In the genomic region with DNA sequence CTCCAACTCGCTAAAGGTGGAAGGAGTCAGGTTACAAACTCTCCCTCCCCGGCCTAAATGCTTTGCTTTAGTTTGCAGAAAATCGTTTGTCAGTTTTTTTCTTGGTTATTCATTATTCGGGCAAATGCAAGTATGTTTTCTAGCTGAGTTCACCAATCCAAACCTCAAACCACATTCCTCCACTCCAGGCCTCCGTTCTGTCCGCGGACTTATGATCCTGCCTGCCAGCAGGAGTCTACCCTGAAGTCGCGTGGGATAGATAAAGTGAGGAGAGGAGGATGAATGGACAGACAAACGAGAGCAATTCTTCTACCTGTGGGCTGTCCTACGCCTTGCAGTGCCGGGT, we compare ENCODE assay signal across 8 cellular contexts. TPM values are rescaled to one million over a fixed set of nuclear protein-coding genes. Genes with fewer than 3 reads are reported as not detected.
A peak's percentile ranks its signal among the peaks of the same experiment; 100 is the strongest.
DNase-seq lines count a peak whose midpoint lies in the region; ATAC-seq and TF ChIP-seq lines count a peak whose summit lies in the region.

No MANE protein-coding gene starts in this region.

- H3K4me3 ChIP-seq in CD4-positive, CD25-positive, alpha-beta regulatory T cell (ENCODE audit: low read depth, low read length), result no peak overlapping the region
- H3K4me3 ChIP-seq in LNCaP clone FGC (ENCODE audit: low read depth, low read length) (peak overlapping the region; percentile 85), mesenchymal stem cell (ENCODE audit: insufficient read depth in 1 of 2, low read depth in 1 of 2, low read length in 2 of 2) (peak overlapping the region; percentile 88 to 98), vagina (peak overlapping the region; percentile 69 to 86)

- TF ChIP-seq CTCF in LNCaP clone FGC (IDR thresholded peaks at IDR 0.05; ENCODE audit: control insufficient read depth, extremely low read depth, insufficient read depth) (no peak), chondrocyte (IDR thresholded peaks at IDR 0.05) (no peak), vagina (IDR thresholded peaks at IDR 0.05) (no peak)

- H3K4me1 ChIP-seq in CD4-positive, CD25-positive, alpha-beta regulatory T cell (ENCODE audit: control insufficient read depth, insufficient read depth, low read length, poor library complexity, severe bottlenecking), result peaks cover 8% of the 10 kb centered on the region
- H3K4me1 ChIP-seq in mesenchymal stem cell (ENCODE audit: control insufficient read depth, insufficient read depth, low read depth, low read length) (peaks cover 6% of the 10 kb centered on the region), vagina (peaks cover 38% of the 10 kb centered on the region)

- no peak overlapping the region for H3K27ac Mint-ChIP-seq in CD4-positive, CD25-positive, alpha-beta regulatory T cell
- H3K27ac Mint-ChIP-seq in chondrocyte (ENCODE audit: unreplicated experiment), result peak overlapping the region; percentile 100

- H3K27ac ChIP-seq in CD4-positive, CD25-positive, alpha-beta regulatory T cell (ENCODE audit: insufficient read depth, low read length, poor library complexity, severe bottlenecking), result no peak overlapping the region
- H3K27ac ChIP-seq in mesenchymal stem cell (ENCODE audit: low read length, poor library complexity, severe bottlenecking), result peak overlapping the region; percentile 79
- H3K27ac ChIP-seq in vagina, result peak overlapping the region; percentile 97

- peaks cover 0 to 3% (median 0%) of the 10 kb centered on the region in 7 donors for H3K9me3 Mint-ChIP-seq in CD4-positive, CD25-positive, alpha-beta regulatory T cell
- H3K9me3 Mint-ChIP-seq in chondrocyte (ENCODE audit: low read depth), result no peaks in the 10 kb centered on the region

- peak overlapping the region; percentile 97 for H3K4me2 ChIP-seq in mesenchymal stem cell (ENCODE audit: low read length, poor library complexity, severe bottlenecking)

- TF ChIP-seq POLR2A in vagina (IDR thresholded peaks at IDR 0.05), result no peak

- H2BK5ac ChIP-seq in mesenchymal stem cell (ENCODE audit: low read depth, low read length, poor library complexity, severe bottlenecking), result peak overlapping the region; percentile 22

- peak overlapping the region; percentile 63 to 88 for H3K4ac ChIP-seq in mesenchymal stem cell (ENCODE audit: low read depth in 1 of 2, low read length in 2 of 2)

- no peaks in the 10 kb centered on the region for H3K9me3 ChIP-seq in CD4-positive, CD25-positive, alpha-beta regulatory T cell (ENCODE audit: control insufficient read depth in 2 of 2, low read length in 2 of 2)
- H3K9me3 ChIP-seq in mesenchymal stem cell (ENCODE audit: control insufficient read depth, low read length) (no peaks in the 10 kb centered on the region), vagina (no peaks in the 10 kb centered on the region)

- H3K14ac ChIP-seq in mesenchymal stem cell (ENCODE audit: low read length in 2 of 2), result peak overlapping the region in 1 of 2 experiments; percentile 89

- H3K18ac ChIP-seq in mesenchymal stem cell (ENCODE audit: low read depth in 1 of 2, low read length in 2 of 2), result peak overlapping the region; percentile 74 to 99

- H3K23ac ChIP-seq in mesenchymal stem cell (ENCODE audit: low read length in 2 of 2), result peak overlapping the region; percentile 67 to 95

- peak overlapping the region in 3 of 4 donors; percentile 66 to 84 (median 68) for H3K4me3 Mint-ChIP-seq in CD4-positive, CD25-positive, alpha-beta regulatory T cell
- H3K4me3 Mint-ChIP-seq in chondrocyte (ENCODE audit: unreplicated experiment), result peak overlapping the region; percentile 96

- H3K4me1 Mint-ChIP-seq in CD4-positive, CD25-positive, alpha-beta regulatory T cell, result peaks cover 0 to 32% (median 20%) of the 10 kb centered on the region in 4 donors
- H3K4me1 Mint-ChIP-seq in chondrocyte (ENCODE audit: low read depth), result peaks cover 52% of the 10 kb centered on the region

- peak overlapping the region in 1 of 2 experiments; percentile 37 for H2BK12ac ChIP-seq in mesenchymal stem cell (ENCODE audit: low read length in 2 of 2)

- peaks cover 2% of the 10 kb centered on the region for H3K79me1 ChIP-seq in mesenchymal stem cell (replicated peaks; ENCODE audit: low read length, poor library complexity, severe bottlenecking)

- no peaks in the 10 kb centered on the region for H3K36me3 Mint-ChIP-seq in CD4-positive, CD25-positive, alpha-beta regulatory T cell
- peaks cover 25% of the 10 kb centered on the region for H3K36me3 Mint-ChIP-seq in chondrocyte (ENCODE audit: low read depth)

- H3K27me3 Mint-ChIP-seq in CD4-positive, CD25-positive, alpha-beta regulatory T cell, result peaks cover 61% of the 10 kb centered on the region
- H3K27me3 Mint-ChIP-seq in chondrocyte (ENCODE audit: low read depth), result no peaks in the 10 kb centered on the region

- H4K8ac ChIP-seq in mesenchymal stem cell (ENCODE audit: low read length), result no peak overlapping the region

- no peak overlapping the region for H2BK15ac ChIP-seq in mesenchymal stem cell (ENCODE audit: low read depth, poor library complexity, severe bottlenecking)

- no peak overlapping the region for H2AFZ ChIP-seq in mesenchymal stem cell (ENCODE audit: low read depth, low read length)

- H2BK120ac ChIP-seq in mesenchymal stem cell (ENCODE audit: low read depth, low read length), result no peak overlapping the region

- no peaks in the 10 kb centered on the region for H3K36me3 ChIP-seq in CD4-positive, CD25-positive, alpha-beta regulatory T cell (ENCODE audit: control insufficient read depth, insufficient read depth, low read length)
- H3K36me3 ChIP-seq in mesenchymal stem cell (ENCODE audit: control insufficient read depth in 1 of 2, insufficient read depth in 2 of 2, low read depth in 1 of 2, low read length in 2 of 2) (peaks cover 20 to 37% of the 10 kb centered on the region in 2 experiments), vagina (peaks cover 0 to 37% of the 10 kb centered on the region in 2 donors)

- peak overlapping the region; percentile 41 for H4K91ac ChIP-seq in mesenchymal stem cell (ENCODE audit: low read length)

- no peak overlapping the region for H2AK5ac ChIP-seq in mesenchymal stem cell (ENCODE audit: low read length, severe bottlenecking)

- peak overlapping the region; percentile 92 for H3K9ac ChIP-seq in mesenchymal stem cell (ENCODE audit: low read length)

- intact Hi-C loops in vagina (cut with DNase I), result loop anchor here (5.0 kb wide), 2 partner anchors 47 to 72 kb away; no protein-coding TSS in a partner anchor

- DNase-seq in CD4-positive, CD25-positive, alpha-beta regulatory T cell, result no peak
- DNase-seq in LNCaP clone FGC (ENCODE audit: low read depth) (no peak), chondrocyte (ENCODE audit: low spot score) (no peak), mesenchymal stem cell (peak; percentile 61), vagina (ENCODE audit: extremely low spot score in 2 of 2) (no peak), SHP77 treated with DMSO at 0.1 percent for 48 hours (lab: John Stamatoyannopoulos, UW) (no peak)
- no peak for DNase-seq in activated CD4-positive, alpha-beta T cell treated with anti-CD3 and anti-CD28 coated beads for 1 hour

- peaks cover 25% of the 10 kb centered on the region for H3K27me3 ChIP-seq in CD4-positive, CD25-positive, alpha-beta regulatory T cell (ENCODE audit: control insufficient read depth, insufficient read depth, low read length)
- H3K27me3 ChIP-seq in mesenchymal stem cell (ENCODE audit: control insufficient read depth in 1 of 2, insufficient read depth in 1 of 2, low read length in 2 of 2) (no peaks in the 10 kb centered on the region), vagina (no peaks in the 10 kb centered on the region)

- WGBS in mesenchymal stem cell, result 6% methylated on average over 4 of the region's 12 CpGs

- ATAC-seq in CD4-positive, CD25-positive, alpha-beta regulatory T cell (ENCODE audit: low read depth in 2 of 2), result no peak
- no peak for ATAC-seq in GM19324 (IDR thresholded peaks at IDR 0.05; ENCODE audit: low FRiP score, unreplicated experiment)

RNA-seq across cellular contexts. Expression of a gene that starts 1.3 kb away (rescaled TPM):
- total RNA-seq in CD4-positive, CD25-positive, alpha-beta regulatory T cell, result 0.32 TPM
- polyA plus RNA-seq in CD4-positive, CD25-positive, alpha-beta regulatory T cell, result under 1 TPM in 1 of 4 donors, not detected in 3; 0.03 TPM
- total RNA-seq in chondrocyte (27.2 to 91.2 TPM (median 29.7 TPM) in 3 replicates), vagina (241 TPM)
- 75.4 TPM for polyA plus RNA-seq in mesenchymal stem cell (2013, experiment 1 of 2)
- 67.0 TPM for polyA plus RNA-seq in mesenchymal stem cell (2013, experiment 2 of 2)

Comparison
In these comparisons a context has a peak if more than half of its experiments do, and no peak if none do; other contexts are left out.
1. RNA of a gene that starts 1.3 kb away (total RNA-seq): 241 TPM in vagina (single experiment) and 27.2 to 91.2 TPM in chondrocyte; 0.32 TPM in CD4-positive, CD25-positive, alpha-beta regulatory T cell (single experiment); every median in the first group is over 10 times any median in the second.